ENCODE assay signal across 1 cellular context in the genomic region with DNA sequence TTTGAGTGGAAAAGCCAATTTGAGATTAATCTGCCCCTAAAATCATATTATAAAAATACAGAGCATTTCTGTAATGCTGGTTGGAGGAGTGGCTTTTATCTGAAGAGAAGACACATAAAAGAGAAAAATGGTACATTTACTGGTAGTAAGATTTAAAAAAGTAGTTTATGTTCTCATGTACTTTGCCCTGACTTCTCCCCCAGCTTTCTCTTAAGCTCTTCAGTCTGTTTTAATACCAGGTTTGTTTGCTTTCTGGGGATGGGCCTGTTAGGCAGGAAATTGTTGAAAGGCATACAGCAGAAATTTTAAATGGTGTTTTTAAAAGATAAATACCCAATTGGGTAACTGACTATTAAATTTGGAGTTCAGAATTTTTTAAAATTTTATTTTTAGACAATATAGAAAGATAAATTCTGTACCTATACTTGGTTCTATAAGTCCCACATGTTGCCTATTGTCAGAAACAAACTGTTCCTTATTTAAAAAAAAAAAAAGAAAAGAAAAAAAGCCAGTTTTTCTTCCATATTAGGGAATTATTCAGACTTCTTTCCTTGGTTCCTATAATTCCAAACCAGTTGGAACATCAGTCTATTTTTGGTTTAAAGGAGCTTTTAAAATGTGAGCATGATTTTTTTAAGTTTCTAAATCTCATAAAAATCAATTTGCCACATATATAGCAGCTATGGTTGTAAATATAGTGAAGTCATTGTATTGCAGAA.
TF ChIP-seq lines count a peak whose summit lies in the region.

No MANE protein-coding gene starts in this region.

TF ChIP-seq in HepG2, 621 proteins besides CTCF, POLR2A, EP300 and RAD21 (continued from another document):
- TF ChIP-seq, protein P1, sequence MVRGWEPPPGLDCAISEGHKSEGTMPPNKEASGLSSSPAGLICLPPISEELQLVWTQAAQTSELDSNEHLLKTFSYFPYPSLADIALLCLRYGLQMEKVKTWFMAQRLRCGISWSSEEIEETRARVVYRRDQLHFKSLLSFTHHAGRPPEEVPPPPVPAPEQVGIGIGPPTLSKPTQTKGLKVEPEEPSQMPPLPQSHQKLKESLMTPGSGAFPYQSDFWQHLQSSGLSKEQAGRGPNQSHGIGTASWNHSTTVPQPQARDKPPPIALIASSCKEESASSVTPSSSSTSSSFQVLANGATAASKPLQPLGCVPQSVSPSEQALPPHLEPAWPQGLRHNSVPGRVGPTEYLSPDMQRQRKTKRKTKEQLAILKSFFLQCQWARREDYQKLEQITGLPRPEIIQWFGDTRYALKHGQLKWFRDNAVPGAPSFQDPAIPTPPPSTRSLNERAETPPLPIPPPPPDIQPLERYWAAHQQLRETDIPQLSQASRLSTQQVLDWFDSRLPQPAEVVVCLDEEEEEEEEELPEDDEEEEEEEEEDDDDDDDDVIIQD (CRISPR knock-in tag; IDR thresholded peaks at IDR 0.05; ENCODE audit: low read depth) = peak; percentile 57; the same call in 1 of the 2 replicates
- TF ChIP-seq, protein P2, sequence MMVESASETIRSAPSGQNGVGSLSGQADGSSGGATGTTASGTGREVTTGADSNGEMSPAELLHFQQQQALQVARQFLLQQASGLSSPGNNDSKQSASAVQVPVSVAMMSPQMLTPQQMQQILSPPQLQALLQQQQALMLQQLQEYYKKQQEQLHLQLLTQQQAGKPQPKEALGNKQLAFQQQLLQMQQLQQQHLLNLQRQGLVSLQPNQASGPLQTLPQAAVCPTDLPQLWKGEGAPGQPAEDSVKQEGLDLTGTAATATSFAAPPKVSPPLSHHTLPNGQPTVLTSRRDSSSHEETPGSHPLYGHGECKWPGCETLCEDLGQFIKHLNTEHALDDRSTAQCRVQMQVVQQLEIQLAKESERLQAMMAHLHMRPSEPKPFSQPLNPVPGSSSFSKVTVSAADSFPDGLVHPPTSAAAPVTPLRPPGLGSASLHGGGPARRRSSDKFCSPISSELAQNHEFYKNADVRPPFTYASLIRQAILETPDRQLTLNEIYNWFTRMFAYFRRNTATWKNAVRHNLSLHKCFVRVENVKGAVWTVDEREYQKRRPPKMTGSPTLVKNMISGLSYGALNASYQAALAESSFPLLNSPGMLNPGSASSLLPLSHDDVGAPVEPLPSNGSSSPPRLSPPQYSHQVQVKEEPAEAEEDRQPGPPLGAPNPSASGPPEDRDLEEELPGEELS (CRISPR knock-in tag; IDR thresholded peaks at IDR 0.05) = peak; percentile 69
- TF ChIP-seq SP2 (CRISPR knock-in tag; IDR thresholded peaks at IDR 0.05) (no peak), ISX (CRISPR knock-in tag; conservative IDR thresholded peaks at IDR 0.05) (no peak), KAT8 (CRISPR knock-in tag; IDR thresholded peaks at IDR 0.05) (peak; percentile 56; the same call in 1 of the 2 replicates), RBM22 (optimal IDR thresholded peaks at IDR 0.05; ENCODE audit: low read length) (no peak), CEBPG (CRISPR knock-in tag; IDR thresholded peaks at IDR 0.05) (no peak), TCF7 (IDR thresholded peaks at IDR 0.05; ENCODE audit: low read depth) (peak; percentile 60), ZFY (CRISPR knock-in tag; IDR thresholded peaks at IDR 0.05) (no peak), MTF2 (CRISPR knock-in tag; IDR thresholded peaks at IDR 0.05; ENCODE audit: borderline replicate concordance) (no peak), NFIC (IDR thresholded peaks at IDR 0.05; ENCODE audit: low read length) (peak; percentile 80; the same call in 1 of the 2 replicates), GABPA (IDR thresholded peaks at IDR 0.05; ENCODE audit: low read depth, low read length) (no peak), GABPA (CRISPR knock-in tag; IDR thresholded peaks at IDR 0.05; ENCODE audit: low read depth) (no peak)
- TF ChIP-seq, protein P3, sequence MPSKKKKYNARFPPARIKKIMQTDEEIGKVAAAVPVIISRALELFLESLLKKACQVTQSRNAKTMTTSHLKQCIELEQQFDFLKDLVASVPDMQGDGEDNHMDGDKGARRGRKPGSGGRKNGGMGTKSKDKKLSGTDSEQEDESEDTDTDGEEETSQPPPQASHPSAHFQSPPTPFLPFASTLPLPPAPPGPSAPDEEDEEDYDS (CRISPR knock-in tag; IDR thresholded peaks at IDR 0.05) = peak; percentile 52
- TF ChIP-seq, protein P4, sequence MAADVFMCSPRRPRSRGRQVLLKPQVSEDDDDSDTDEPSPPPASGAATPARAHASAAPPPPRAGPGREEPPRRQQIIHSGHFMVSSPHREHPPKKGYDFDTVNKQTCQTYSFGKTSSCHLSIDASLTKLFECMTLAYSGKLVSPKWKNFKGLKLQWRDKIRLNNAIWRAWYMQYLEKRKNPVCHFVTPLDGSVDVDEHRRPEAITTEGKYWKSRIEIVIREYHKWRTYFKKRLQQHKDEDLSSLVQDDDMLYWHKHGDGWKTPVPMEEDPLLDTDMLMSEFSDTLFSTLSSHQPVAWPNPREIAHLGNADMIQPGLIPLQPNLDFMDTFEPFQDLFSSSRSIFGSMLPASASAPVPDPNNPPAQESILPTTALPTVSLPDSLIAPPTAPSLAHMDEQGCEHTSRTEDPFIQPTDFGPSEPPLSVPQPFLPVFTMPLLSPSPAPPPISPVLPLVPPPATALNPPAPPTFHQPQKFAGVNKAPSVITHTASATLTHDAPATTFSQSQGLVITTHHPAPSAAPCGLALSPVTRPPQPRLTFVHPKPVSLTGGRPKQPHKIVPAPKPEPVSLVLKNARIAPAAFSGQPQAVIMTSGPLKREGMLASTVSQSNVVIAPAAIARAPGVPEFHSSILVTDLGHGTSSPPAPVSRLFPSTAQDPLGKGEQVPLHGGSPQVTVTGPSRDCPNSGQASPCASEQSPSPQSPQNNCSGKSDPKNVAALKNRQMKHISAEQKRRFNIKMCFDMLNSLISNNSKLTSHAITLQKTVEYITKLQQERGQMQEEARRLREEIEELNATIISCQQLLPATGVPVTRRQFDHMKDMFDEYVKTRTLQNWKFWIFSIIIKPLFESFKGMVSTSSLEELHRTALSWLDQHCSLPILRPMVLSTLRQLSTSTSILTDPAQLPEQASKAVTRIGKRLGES (CRISPR knock-in tag; IDR thresholded peaks at IDR 0.05; ENCODE audit: borderline replicate concordance) = no peak
- TF ChIP-seq, protein P5, sequence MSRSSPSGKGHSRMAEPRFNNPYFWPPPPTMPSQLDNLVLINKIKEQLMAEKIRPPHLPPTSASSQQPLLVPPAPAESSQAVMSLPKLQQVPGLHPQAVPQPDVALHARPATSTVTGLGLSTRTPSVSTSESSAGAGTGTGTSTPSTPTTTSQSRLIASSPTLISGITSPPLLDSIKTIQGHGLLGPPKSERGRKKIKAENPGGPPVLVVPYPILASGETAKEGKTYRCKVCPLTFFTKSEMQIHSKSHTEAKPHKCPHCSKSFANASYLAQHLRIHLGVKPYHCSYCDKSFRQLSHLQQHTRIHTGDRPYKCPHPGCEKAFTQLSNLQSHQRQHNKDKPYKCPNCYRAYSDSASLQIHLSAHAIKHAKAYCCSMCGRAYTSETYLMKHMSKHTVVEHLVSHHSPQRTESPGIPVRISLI (CRISPR knock-in tag; IDR thresholded peaks at IDR 0.05; ENCODE audit: borderline replicate concordance) = peak; percentile 62; the same call in 1 of the 2 replicates
